ENCODE assay signal across 8 cellular contexts in the genomic region with DNA sequence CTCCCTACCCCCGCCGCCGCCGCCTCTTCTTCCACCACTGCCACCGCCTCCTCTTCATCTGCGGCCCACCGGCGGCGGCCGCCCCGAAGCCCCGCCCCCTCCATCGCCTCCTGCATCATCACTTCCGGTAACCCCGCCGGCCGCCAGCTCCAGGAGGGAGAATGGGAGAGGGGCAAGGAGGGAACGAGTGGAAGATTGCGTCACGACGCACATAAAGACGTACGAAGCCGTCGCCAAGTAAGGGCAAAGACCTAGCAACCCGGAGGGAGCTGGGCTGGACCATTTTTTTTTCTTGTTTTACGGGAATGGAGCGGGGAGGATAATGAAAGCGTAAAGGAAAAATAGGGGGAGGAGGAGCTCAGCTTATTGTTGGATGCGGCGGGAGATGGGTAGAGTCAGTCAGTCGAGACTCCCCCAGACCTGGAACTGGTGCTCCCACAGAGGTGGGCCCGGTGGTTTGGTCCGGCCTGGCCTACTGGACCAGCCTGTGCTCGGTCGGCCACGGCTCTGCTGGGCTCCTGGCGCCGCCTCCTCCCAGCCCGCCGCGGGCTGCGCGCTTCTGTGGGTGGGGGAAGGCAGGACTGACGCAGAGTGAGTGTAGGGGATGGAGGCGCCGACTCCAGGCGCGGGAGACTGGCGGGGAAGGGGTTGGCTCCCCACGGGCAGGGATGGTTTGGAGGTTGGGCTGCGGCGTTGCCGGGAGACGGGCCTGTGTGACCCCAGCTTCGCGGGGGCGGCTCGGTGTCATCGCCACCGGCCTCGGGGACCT. TPM values are rescaled to one million over a fixed set of nuclear protein-coding genes. Genes with fewer than 3 reads are reported as not detected.
DNase-seq lines count a peak whose midpoint lies in the region; ATAC-seq and TF ChIP-seq lines count a peak whose summit lies in the region.

Gene DCUN1D3, minus strand, starts transcription at position 60 of the 769 bp plus-strand sequence. CDS start 37,820 bp downstream, outside the sequence.
A gene with protein sequence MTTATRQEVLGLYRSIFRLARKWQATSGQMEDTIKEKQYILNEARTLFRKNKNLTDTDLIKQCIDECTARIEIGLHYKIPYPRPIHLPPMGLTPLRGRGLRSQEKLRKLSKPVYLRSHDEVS (plus strand): TSS at position 473 of the 769 bp plus-strand sequence. CDS start 14,785 bp downstream, outside the sequence.

- H3K4me1 ChIP-seq in BLaER1 treated with 17β-estradiol and CSF1 and Interleukin-3, amounts not matched to agents 10 nM and 100 nM = peaks cover 58 to 78% (median 66%) of the 10 kb centered on the region in 10 experiments
- H3K4me1 ChIP-seq in liver (ENCODE audit: control insufficient read depth in 4 of 4, insufficient read depth in 4 of 4, low read length in 3 of 4) = peaks cover 4 to 39% (median 33%) of the 10 kb centered on the region in 4 donors

- ATAC-seq in GM19372 (IDR thresholded peaks at IDR 0.05; ENCODE audit: low read depth, unreplicated experiment) (peak; percentile 70), HG03565 (IDR thresholded peaks at IDR 0.05; ENCODE audit: unreplicated experiment) (peak; percentile 60)

- DNase-seq in NCI-H82 (lab: John Stamatoyannopoulos, UW) (peak; percentile 99), dorsolateral prefrontal cortex (peak; percentile 88 to 98 (median 96))
- DNase-seq in activated CD4-positive, alpha-beta T cell treated with anti-CD3 and anti-CD28 coated beads, Interleukin-2, amount 50 U/mL, for 48 hours = peak; percentile 93 to 94
- peak; percentile 92 for DNase-seq in stimulated activated CD4-positive, alpha-beta T cell treated with anti-CD3 and anti-CD28 coated beads, Interleukin-4, amount 100 ng/mL, for 24 hours

- peak in 3 of 56 donors; percentile 7 to 9 (median 9) for TF ChIP-seq CTCF in dorsolateral prefrontal cortex (IDR thresholded peaks at IDR 0.05 in 54 of 56, conservative IDR thresholded peaks at IDR 0.05 in 2 of 56; ENCODE audit: low read depth in 1 of 56, partially characterized antibody in 56 of 56)
- no peak for TF ChIP-seq CTCF in liver (IDR thresholded peaks at IDR 0.05; ENCODE audit: low read depth, low read length, missing input control)

- under 1% methylated on average over 62 of the region's 62 CpGs for WGBS in liver

- peaks cover 0 to 38% (median 16%) of the 10 kb centered on the region in 11 experiments; a peak in 12 of 22 replicates for H4K20me1 ChIP-seq in BLaER1 treated with 17β-estradiol and CSF1 and Interleukin-3, amounts not matched to agents 10 nM and 100 nM

- peak within 1 kb of the TSS; percentile 91 to 100 (median 98) for H3K27ac ChIP-seq in BLaER1 treated with 17β-estradiol and CSF1 and Interleukin-3, amounts not matched to agents 10 nM and 100 nM
- peak within 1 kb of the TSS; percentile 82 to 99 (median 97) for H3K27ac ChIP-seq in dorsolateral prefrontal cortex
- peak within 1 kb of the TSS; percentile 92 to 97 for H3K27ac ChIP-seq in liver (ENCODE audit: low read depth in 1 of 2, low read length in 2 of 2)

- peaks cover 17 to 32% (median 23%) of the 10 kb centered on the region in 11 experiments; a peak in 21 of 22 replicates for H3K36me3 ChIP-seq in BLaER1 treated with 17β-estradiol and CSF1 and Interleukin-3, amounts not matched to agents 10 nM and 100 nM
- H3K36me3 ChIP-seq in liver (ENCODE audit: control insufficient read depth in 4 of 4, insufficient read depth in 3 of 4, low read depth in 1 of 4, low read length in 3 of 4) = peaks cover 0 to 8% (median 3%) of the 10 kb centered on the region in 4 donors

- peak within 1 kb of the TSS; percentile 88 to 97 (median 93) for H3K4me2 ChIP-seq in BLaER1 treated with 17β-estradiol and CSF1 and Interleukin-3, amounts not matched to agents 10 nM and 100 nM

- intact Hi-C loops in dorsolateral prefrontal cortex (cut with DNase I) = loop anchor here (2.0 to 10.0 kb wide), 3 partner anchors 32 to 1346 kb away; partner anchors contain the start of genes ERI2 (in 1 of the 2), REXO5 (in 1 of the 2) and VPS35L (in 1 of the 2)

- peak within 1 kb of the TSS; percentile 90 to 99 (median 97) for H3K9ac ChIP-seq in BLaER1 treated with 17β-estradiol and CSF1 and Interleukin-3, amounts not matched to agents 10 nM and 100 nM
- peak within 1 kb of the TSS; percentile 77 to 98 for H3K9ac ChIP-seq in liver (ENCODE audit: low read depth in 1 of 2, low read length in 2 of 2)

- H3K4me3 ChIP-seq in BLaER1 treated with 17β-estradiol and CSF1 and Interleukin-3, amounts not matched to agents 10 nM and 100 nM = peak within 1 kb of the TSS; percentile 82 to 95 (median 87)
- H3K4me3 ChIP-seq in dorsolateral prefrontal cortex (peak within 1 kb of the TSS; percentile 70 to 98 (median 89)), liver (ENCODE audit: low read depth in 1 of 3, low read length in 3 of 3) (peak within 1 kb of the TSS; percentile 63 to 89 (median 88))

- no peaks in the 10 kb centered on the region for H3K9me3 ChIP-seq in BLaER1 treated with 17β-estradiol and CSF1 and Interleukin-3, amounts not matched to agents 10 nM and 100 nM (replicated peaks in 1 of 11)
- no peaks in the 10 kb centered on the region for H3K9me3 ChIP-seq in liver (ENCODE audit: control insufficient read depth in 4 of 4, low read length in 3 of 4)

- H3K27me3 ChIP-seq in BLaER1 treated with 17β-estradiol and CSF1 and Interleukin-3, amounts not matched to agents 10 nM and 100 nM = no peaks in the 10 kb centered on the region
- H3K27me3 ChIP-seq in dorsolateral prefrontal cortex (no peaks in the 10 kb centered on the region), liver (ENCODE audit: control insufficient read depth in 4 of 4, insufficient read depth in 4 of 4, low read length in 3 of 4) (no peaks in the 10 kb centered on the region)

- peak; percentile 11 to 43 for TF ChIP-seq RAD21 in liver (IDR thresholded peaks at IDR 0.05)

TF ChIP-seq in liver, 16 proteins besides CTCF, POLR2A, EP300 and RAD21 (continues in another document):
- TF ChIP-seq JUND (IDR thresholded peaks at IDR 0.05) = peak; percentile 63 to 71
- TF ChIP-seq HNF4G (IDR thresholded peaks at IDR 0.05) = no peak
- TF ChIP-seq, protein P1, sequence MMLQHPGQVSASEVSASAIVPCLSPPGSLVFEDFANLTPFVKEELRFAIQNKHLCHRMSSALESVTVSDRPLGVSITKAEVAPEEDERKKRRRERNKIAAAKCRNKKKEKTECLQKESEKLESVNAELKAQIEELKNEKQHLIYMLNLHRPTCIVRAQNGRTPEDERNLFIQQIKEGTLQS (IDR thresholded peaks at IDR 0.05) = peak; percentile 77
- TF ChIP-seq YY1 (IDR thresholded peaks at IDR 0.05) = peak; percentile 81
- peak; percentile 61 to 65 for TF ChIP-seq HNF4A (conservative IDR thresholded peaks at IDR 0.05)
- no peak for TF ChIP-seq FOXA2 (IDR thresholded peaks at IDR 0.05)
- peak; percentile 49 for TF ChIP-seq FOXA1 (IDR thresholded peaks at IDR 0.05)
- TF ChIP-seq REST (IDR thresholded peaks at IDR 0.05) = peak; percentile 70
- TF ChIP-seq GABPA (IDR thresholded peaks at IDR 0.05 in 1 of 2, conservative IDR thresholded peaks at IDR 0.05 in 1 of 2) = peak; percentile 65 to 85
- TF ChIP-seq SP1 (IDR thresholded peaks at IDR 0.05) = peak; percentile 74
- TF ChIP-seq RXRA (IDR thresholded peaks at IDR 0.05) = peak; percentile 76 to 78
- TF ChIP-seq ZBTB33 (IDR thresholded peaks at IDR 0.05) = no peak
- TF ChIP-seq EGR1 (IDR thresholded peaks at IDR 0.05; ENCODE audit: low read depth in 2 of 2) = peak; percentile 78 to 90
- peak; percentile 51 for TF ChIP-seq NR2F2 (IDR thresholded peaks at IDR 0.05)
- peak; percentile 78 for TF ChIP-seq TAF1 (conservative IDR thresholded peaks at IDR 0.05)

RNA-seq across cellular contexts. Expression of gene DCUN1D3, which starts in this region (rescaled TPM):
- total RNA-seq in dorsolateral prefrontal cortex (10 to 100 TPM in 119 of 120 experiments, 1 to 10 TPM in 1; 9.7 to 23.3 (median 14.8) TPM), liver (10 to 100 TPM in 1 of 2 donors, 1 to 10 TPM in 1; 4.9 to 16.8 TPM)
- polyA plus RNA-seq in liver = 1 to 10 TPM; 2.7 to 4.6 TPM

RNA-seq across cellular contexts. Expression of the second gene that starts in this region (rescaled TPM):
- total RNA-seq in dorsolateral prefrontal cortex (10 to 100 TPM; 15.4 to 38.4 (median 24.8) TPM), liver (10 to 100 TPM; 33.2 to 49.5 TPM)
- 10 to 100 TPM; 52.0 to 57.3 TPM for polyA plus RNA-seq in liver

Comparison
In these comparisons a context has a peak if more than half of its experiments do, and no peak if none do; other contexts are left out.
1. Peak in every context shown above with its lines: DNase-seq, ATAC-seq, H3K4me3 ChIP-seq and H3K27ac ChIP-seq.